1 cellular context compared by ENCODE assay signal in the genomic region with DNA sequence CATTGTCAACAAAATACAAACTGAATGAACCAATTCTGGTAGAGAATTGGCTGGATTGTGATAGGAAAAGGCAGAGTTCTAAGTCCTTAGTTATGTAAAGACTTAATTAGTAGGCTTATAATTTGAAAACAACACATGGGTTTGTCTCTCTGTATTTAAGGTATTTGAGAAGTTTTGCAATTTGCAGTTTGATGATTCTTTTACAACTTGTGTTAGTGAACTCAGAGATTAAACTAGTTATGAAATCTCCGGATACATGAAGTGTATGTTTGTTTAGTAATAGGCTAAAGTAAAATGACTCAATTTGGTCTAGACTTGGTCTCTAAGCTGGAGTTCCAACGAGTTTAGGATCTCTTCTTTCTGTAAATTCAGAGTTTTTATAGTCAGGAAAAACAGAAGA.
A peak's percentile ranks its signal among the peaks of the same experiment; 100 is the strongest.
TF ChIP-seq lines count a peak whose summit lies in the region.

No MANE protein-coding gene starts in this region.

TF ChIP-seq in liver, 16 proteins besides CTCF, POLR2A, EP300 and RAD21 (continued from another document):
- TF ChIP-seq, protein P1, sequence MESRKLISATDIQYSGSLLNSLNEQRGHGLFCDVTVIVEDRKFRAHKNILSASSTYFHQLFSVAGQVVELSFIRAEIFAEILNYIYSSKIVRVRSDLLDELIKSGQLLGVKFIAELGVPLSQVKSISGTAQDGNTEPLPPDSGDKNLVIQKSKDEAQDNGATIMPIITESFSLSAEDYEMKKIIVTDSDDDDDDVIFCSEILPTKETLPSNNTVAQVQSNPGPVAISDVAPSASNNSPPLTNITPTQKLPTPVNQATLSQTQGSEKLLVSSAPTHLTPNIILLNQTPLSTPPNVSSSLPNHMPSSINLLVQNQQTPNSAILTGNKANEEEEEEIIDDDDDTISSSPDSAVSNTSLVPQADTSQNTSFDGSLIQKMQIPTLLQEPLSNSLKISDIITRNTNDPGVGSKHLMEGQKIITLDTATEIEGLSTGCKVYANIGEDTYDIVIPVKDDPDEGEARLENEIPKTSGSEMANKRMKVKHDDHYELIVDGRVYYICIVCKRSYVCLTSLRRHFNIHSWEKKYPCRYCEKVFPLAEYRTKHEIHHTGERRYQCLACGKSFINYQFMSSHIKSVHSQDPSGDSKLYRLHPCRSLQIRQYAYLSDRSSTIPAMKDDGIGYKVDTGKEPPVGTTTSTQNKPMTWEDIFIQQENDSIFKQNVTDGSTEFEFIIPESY (IDR thresholded peaks at IDR 0.05): peak; percentile 75
- TF ChIP-seq HNF4A (conservative IDR thresholded peaks at IDR 0.05): peak; percentile 65 to 74
- peak; percentile 67 for TF ChIP-seq SP1 (IDR thresholded peaks at IDR 0.05)
- peak; percentile 31 for TF ChIP-seq HNF4G (IDR thresholded peaks at IDR 0.05)
- TF ChIP-seq JUND (IDR thresholded peaks at IDR 0.05): peak; percentile 49 to 71
